In the genomic region with DNA sequence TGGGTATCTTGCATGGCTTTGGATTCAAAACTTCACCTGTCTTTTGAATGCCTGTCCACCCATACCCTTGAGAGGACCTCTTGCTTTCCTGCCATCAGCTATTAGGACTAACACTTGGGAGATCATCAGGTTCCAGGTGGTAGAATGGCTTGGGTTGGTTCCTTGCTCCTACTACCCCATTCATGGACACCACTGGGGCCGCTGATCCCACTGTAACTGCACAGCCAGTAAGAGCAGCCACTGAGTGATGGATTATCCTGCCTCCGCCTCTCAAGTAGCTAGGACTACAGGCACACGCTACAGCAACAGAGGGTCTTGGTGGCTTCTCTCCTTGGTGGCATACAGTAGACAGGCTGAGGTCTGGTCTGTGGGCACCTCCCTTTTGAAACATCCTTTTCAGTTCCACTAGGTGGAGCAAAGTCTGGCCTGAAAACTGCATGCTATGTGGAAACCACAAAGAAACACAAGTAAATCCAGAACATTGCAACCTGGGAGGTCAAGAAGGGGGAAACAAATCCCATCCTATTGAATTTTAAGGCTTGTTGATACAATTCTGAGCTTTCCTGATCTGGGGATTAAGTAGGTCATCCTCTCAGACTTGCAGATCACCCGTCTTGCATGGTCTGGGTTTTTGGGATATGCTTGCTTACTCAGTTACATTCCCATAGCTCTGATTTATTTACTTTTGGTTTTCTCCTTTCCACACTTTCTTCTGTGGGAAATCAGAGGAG, we compare ENCODE assay signal across 8 cellular contexts. TPM values are rescaled to one million over a fixed set of nuclear protein-coding genes. Genes with fewer than 3 reads are reported as not detected.
DNase-seq lines count a peak whose midpoint lies in the region; ATAC-seq and TF ChIP-seq lines count a peak whose summit lies in the region.

No MANE protein-coding gene starts in this region.

- H3K4me3 ChIP-seq in cardiac fibroblast (replicated peaks in 1 of 2; ENCODE audit: low read depth in 2 of 2, low read length in 2 of 2), result no peak overlapping the region
- no peak overlapping the region for H3K4me3 ChIP-seq in liver (ENCODE audit: low read depth in 1 of 3, low read length in 3 of 3)
- H3K4me3 ChIP-seq in tibial nerve, result no peak overlapping the region

- H3K27me3 ChIP-seq in liver (ENCODE audit: control insufficient read depth in 4 of 4, insufficient read depth in 4 of 4, low read length in 3 of 4) (no peaks in the 10 kb centered on the region), tibial nerve (no peaks in the 10 kb centered on the region)

- ATAC-seq in HG02884 (IDR thresholded peaks at IDR 0.05; ENCODE audit: unreplicated experiment) (no peak), GM18861 (IDR thresholded peaks at IDR 0.05; ENCODE audit: unreplicated experiment) (no peak)

- TF ChIP-seq CTCF in cardiac fibroblast (IDR thresholded peaks at IDR 0.05; ENCODE audit: low read depth, low read length), result peak; percentile 69
- peak; percentile 48 for TF ChIP-seq CTCF in liver (IDR thresholded peaks at IDR 0.05; ENCODE audit: low read depth, low read length, missing input control)
- peak; percentile 32 to 77 (median 49) for TF ChIP-seq CTCF in tibial nerve (IDR thresholded peaks at IDR 0.05)

- peak in 1 of 2 donors; percentile 62 for TF ChIP-seq EP300 in tibial nerve (IDR thresholded peaks at IDR 0.05)

- TF ChIP-seq RAD21 in liver (IDR thresholded peaks at IDR 0.05), result peak; percentile 85 to 94

- TF ChIP-seq POLR2A in tibial nerve (IDR thresholded peaks at IDR 0.05), result no peak

- no peaks in the 10 kb centered on the region for H3K36me3 ChIP-seq in liver (ENCODE audit: control insufficient read depth in 4 of 4, insufficient read depth in 3 of 4, low read depth in 1 of 4, low read length in 3 of 4)
- H3K36me3 ChIP-seq in tibial nerve, result no peaks in the 10 kb centered on the region

- peak overlapping the region; percentile 44 to 58 for H3K27ac ChIP-seq in liver (ENCODE audit: low read depth in 1 of 2, low read length in 2 of 2)
- H3K27ac ChIP-seq in tibial nerve, result peak overlapping the region; percentile 28 to 93 (median 74)

- no peaks in the 10 kb centered on the region for H3K9me3 ChIP-seq in liver (ENCODE audit: control insufficient read depth in 4 of 4, low read length in 3 of 4)
- H3K9me3 ChIP-seq in tibial nerve, result no peaks in the 10 kb centered on the region

- peak overlapping the region in 1 of 2 donors; percentile 58 for H3K9ac ChIP-seq in liver (ENCODE audit: low read depth in 1 of 2, low read length in 2 of 2)

- 77% methylated on average over 4 of the region's 4 CpGs for WGBS in liver
- 71 to 73% methylated on average over 3 to 4 of the region's 4 CpGs for WGBS in tibial nerve, 2 donors

- DNase-seq in activated gamma-delta T cell treated with anti-CD3 and anti-CD28 coated beads, Interleukin-2, amount 50 U/mL, for 16 hours (ENCODE audit: low read depth), result peak; percentile 6
- DNase-seq in activated gamma-delta T cell treated with Interleukin-2 at 50 U/mL for 16 hours (no peak), NCI-H82 (lab: John Stamatoyannopoulos, UW) (peak; percentile 44), cardiac fibroblast (ENCODE audit: low read depth in 2 of 2) (peak; percentile 86 to 87), tibial nerve (ENCODE audit: low spot score in 2 of 2) (no peak)

- H3K4me1 ChIP-seq in liver (ENCODE audit: control insufficient read depth in 4 of 4, insufficient read depth in 4 of 4, low read length in 3 of 4) (peaks cover 0 to 9% (median 7%) of the 10 kb centered on the region in 4 donors), tibial nerve (peaks cover 0 to 74% (median 31%) of the 10 kb centered on the region in 4 donors)

TF ChIP-seq in liver, 16 proteins besides CTCF, POLR2A, EP300 and RAD21:
- TF ChIP-seq RXRA (IDR thresholded peaks at IDR 0.05), result peak in 1 of 2 donors; percentile 29
- peak; percentile 20 for TF ChIP-seq HNF4G (IDR thresholded peaks at IDR 0.05)
- TF ChIP-seq HNF4A (conservative IDR thresholded peaks at IDR 0.05), result peak; percentile 29 to 45
- no peak for TF ChIP-seq ATF3 (IDR thresholded peaks at IDR 0.05)
TF ChIP-seq in liver: peak in this region for 3.

RNA-seq across cellular contexts. Expression of gene WBP1L, which starts 9.4 kb away (rescaled TPM):
- total RNA-seq in liver (10 to 100 TPM; 25.3 to 43.6 TPM), tibial nerve (100 to 1,000 TPM in 3 of 4 donors, 10 to 100 TPM in 1; 89.4 to 191 (median 158) TPM)
- polyA plus RNA-seq in liver, result 10 to 100 TPM; 12.3 to 29.9 TPM

RNA-seq across cellular contexts. Expression of gene SFXN2, which starts 38.7 kb away (rescaled TPM):
- total RNA-seq in liver, result 10 to 100 TPM; 18.1 to 22.6 TPM
- polyA plus RNA-seq in liver, result 10 to 100 TPM in 1 of 2 donors, 1 to 10 TPM in 1; 6.0 to 17.4 TPM
- 10 to 100 TPM in 3 of 4 donors, 1 to 10 TPM in 1; 7.2 to 26.4 (median 11.3) TPM for total RNA-seq in tibial nerve

RNA-seq across cellular contexts. Expression of gene ARL3, which starts 38.9 kb away (rescaled TPM):
- total RNA-seq in liver (1 to 10 TPM; 1.0 to 2.2 TPM), tibial nerve (10 to 100 TPM; 11.0 to 17.7 (median 13.8) TPM)
- 1 to 10 TPM; 2.4 to 2.5 TPM for polyA plus RNA-seq in liver

Comparison
In these comparisons a context has a peak if more than half of its experiments do, and no peak if none do; other contexts are left out.
1. DNase-seq: peak in activated gamma-delta T cell treated with anti-CD3 and anti-CD28 coated beads, Interleukin-2, amount 50 U/mL, for 16 hours (single experiment), NCI-H82 (single experiment) and cardiac fibroblast (2 of 2); none in activated gamma-delta T cell treated with Interleukin-2 at 50 U/mL for 16 hours (single experiment) and tibial nerve (0 of 2).
2. Peak in every context shown above with its lines, with median percentiles within 50 percentile points of each other: CTCF ChIP-seq.